In the genomic region with DNA sequence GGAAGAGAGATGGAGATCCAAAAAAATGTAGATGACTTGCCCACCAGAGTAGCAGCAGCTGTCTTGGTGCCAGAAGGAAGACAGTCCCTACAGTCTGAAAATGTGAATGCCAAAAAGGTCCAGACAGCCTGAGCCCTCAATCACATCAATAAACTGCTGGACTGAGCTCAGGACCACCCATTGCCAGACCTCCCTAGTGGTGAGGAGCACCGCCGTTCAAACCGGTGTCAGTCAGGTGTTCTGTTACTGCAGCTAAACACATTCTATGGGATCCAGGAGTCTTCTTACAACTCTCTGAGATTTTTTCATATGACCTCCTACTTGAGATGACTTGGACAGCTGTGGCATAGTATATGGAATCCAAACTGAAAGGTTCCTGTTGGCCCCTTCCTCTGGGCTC, we compare ENCODE assay signal across 36 cellular contexts. TPM values are rescaled to one million over a fixed set of nuclear protein-coding genes. Genes with fewer than 3 reads are reported as not detected.
"Had no signal": no experiment of that assay in that cellular context is flagged by ENCODE, and none has a peak within 500 bp of the region (broad histone marks: within the 10 kb centered on the region; RNA-seq: fewer than 3 reads in every experiment).

No MANE protein-coding gene starts in this region.

- DNase-seq: Karpas-422, Kasumi-1, MG63, MM.1S, MV-4-11, NCI-H1048, NCI-H1092, NCI-H1092 treated with DMSO at 0.1 percent for 48 hours, NCI-H1105, NCI-H1105 treated with DMSO at 0.1 percent for 48 hours, NCI-H1417 treated with DMSO at 0.1 percent for 48 hours, NCI-H1436, NCI-H1436 treated with DMSO at 0.1 percent for 48 hours, NCI-H1694, NCI-H1694 treated with DMSO at 0.1 percent for 48 hours, NCI-H187, NCI-H187 treated with DMSO at 0.1 percent for 48 hours, NCI-H1930, NCI-H2029, NCI-H2029 treated with DMSO at 0.1 percent for 48 hours, NCI-H2081 treated with DMSO at 0.1 percent for 48 hours, NCI-H2107, NCI-H2171, NCI-H2171 treated with DMSO at 0.1 percent for 48 hours, NCI-H2227 treated with DMSO at 0.1 percent for 48 hours, NCI-H226, NCI-H345, NCI-H446, NCI-H446 treated with DMSO at 0.1 percent for 48 hours, NCI-H510A, NCI-H510A treated with DMSO at 0.1 percent for 48 hours, NCI-H524 had no signal

- H3K36me3 ChIP-seq: MG63 had no signal

- H3K4me3 ChIP-seq: MG63 had no signal

RNA-seq across cellular contexts. Expression of a gene that starts 32.0 kb away (rescaled TPM):
- total RNA-seq: LHCN-M2, M059J, MCF 10A, NCI-H460 had no signal
